8 cellular contexts compared by ENCODE assay signal in the genomic region with DNA sequence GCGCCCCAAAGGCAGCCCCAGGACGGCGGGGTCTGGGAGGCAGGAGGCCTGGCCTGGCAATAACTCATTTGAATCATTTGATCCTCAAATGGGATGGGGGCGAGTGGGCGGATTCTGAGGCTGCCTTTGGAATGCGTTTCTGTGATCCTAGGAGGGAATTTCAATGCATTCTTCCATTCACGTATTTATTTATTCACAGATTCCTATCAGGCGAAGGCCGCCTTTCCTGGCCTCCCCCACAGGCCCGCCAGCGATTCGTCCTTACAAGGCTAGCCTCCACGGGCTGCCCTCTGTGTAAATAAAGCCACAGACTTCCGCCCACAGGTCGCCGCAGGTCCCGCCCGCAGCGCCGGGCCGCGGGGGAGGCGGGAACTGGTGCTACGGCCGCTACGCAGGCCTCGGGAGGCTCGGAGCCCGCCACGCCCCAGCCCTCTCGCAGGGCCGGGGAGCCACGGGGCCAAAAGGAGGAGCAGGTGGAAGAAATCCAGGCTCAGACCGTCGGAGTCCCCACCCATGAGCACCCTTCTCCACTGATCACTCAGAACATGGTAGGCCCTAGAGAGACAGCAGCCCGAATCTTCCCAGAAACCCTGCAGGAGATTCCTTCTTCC. TPM values are rescaled to one million over a fixed set of nuclear protein-coding genes. Genes with fewer than 3 reads are reported as not detected.
DNase-seq lines count a peak whose midpoint lies in the region; ATAC-seq and TF ChIP-seq lines count a peak whose summit lies in the region.

No MANE protein-coding gene starts in this region.

- H3K9me3 Mint-ChIP-seq in IgD-negative memory B cell = no peaks in the 10 kb centered on the region

- H3K4me1 Mint-ChIP-seq in IgD-negative memory B cell = peaks cover 30 to 33% (median 30%) of the 10 kb centered on the region in 3 donors

- peak; percentile 64 for ATAC-seq in GM21723 (IDR thresholded peaks at IDR 0.05; ENCODE audit: unreplicated experiment)

- no peaks in the 10 kb centered on the region for H3K27me3 Mint-ChIP-seq in IgD-negative memory B cell

- no peaks in the 10 kb centered on the region for H3K27me3 ChIP-seq in dorsolateral prefrontal cortex

- TF ChIP-seq CTCF in dorsolateral prefrontal cortex (IDR thresholded peaks at IDR 0.05 in 54 of 56, conservative IDR thresholded peaks at IDR 0.05 in 2 of 56; ENCODE audit: low read depth in 1 of 56, partially characterized antibody in 56 of 56) (no peak), lower leg skin (IDR thresholded peaks at IDR 0.05) (no peak)

- H3K4me3 ChIP-seq in dorsolateral prefrontal cortex (peak overlapping the region in 58 of 59 donors; percentile 44 to 82 (median 68)), lower leg skin (ENCODE audit: low read depth, poor library complexity, severe bottlenecking) (peak overlapping the region; percentile 57)

- intact Hi-C loops in dorsolateral prefrontal cortex (cut with DNase I) (loop anchor here in 1 of 2 donors (2.0 to 5.0 kb wide), 2 partner anchors 30 to 37 kb away; a partner anchor contains a TSS), lower leg skin (cut with DNase I; ENCODE audit: low total_unique reads) (no loop called here)

- H3K4me3 Mint-ChIP-seq in IgD-negative memory B cell = peak overlapping the region; percentile 91 to 99 (median 95)

- no peak for TF ChIP-seq POLR2A in lower leg skin (IDR thresholded peaks at IDR 0.05)

- DNase-seq in Daoy (ENCODE audit: low read depth) (peak; percentile 97), dorsolateral prefrontal cortex (peak in 7 of 10 donors; percentile 23 to 58 (median 35)), lower leg skin (ENCODE audit: low spot score in 2 of 2) (peak; percentile 69 to 95), NCI-H748 treated with DMSO at 0.1 percent for 48 hours (lab: John Stamatoyannopoulos, UW) (no peak)
- peak; percentile 70 for DNase-seq in activated CD4-positive, CD25-positive, alpha-beta regulatory T cell treated with anti-CD3 and anti-CD28 coated beads, Interleukin-2, amount 50 U/mL, for 72 hours
- DNase-seq in stimulated activated CD4-positive, alpha-beta T cell treated with anti-CD3 and anti-CD28 coated beads, TNF-alpha, amount 100 ng/mL, for 24 hours (ENCODE audit: low read depth in 3 of 3) = peak in 2 of 3 experiments; percentile 12 to 55

- peak overlapping the region; percentile 6 to 96 (median 85) for H3K27ac ChIP-seq in dorsolateral prefrontal cortex

- 6 to 10% methylated on average over 31 to 36 of the region's 36 CpGs for WGBS in lower leg skin, 2 donors

- H3K36me3 Mint-ChIP-seq in IgD-negative memory B cell = no peaks in the 10 kb centered on the region

- peak overlapping the region; percentile 89 to 95 (median 95) for H3K27ac Mint-ChIP-seq in IgD-negative memory B cell

RNA-seq across cellular contexts. Expression of a gene that starts 31.3 kb away (rescaled TPM):
- 161 and 165 TPM in 2 replicates for total RNA-seq in Daoy (2014; rRNA removed; shearing (Covaris generic))
- 217 TPM for polyA plus RNA-seq in IgD-negative memory B cell
- total RNA-seq in dorsolateral prefrontal cortex (100 to 1,000 TPM in 18 of 120 experiments, 10 to 100 TPM in 102; 41.3 to 211 (median 70.6) TPM), lower leg skin (100 to 1,000 TPM in 3 of 4 donors, 10 to 100 TPM in 1; 93.8 to 589 (median 205) TPM)
